1 cellular context compared by ENCODE assay signal in the genomic region with DNA sequence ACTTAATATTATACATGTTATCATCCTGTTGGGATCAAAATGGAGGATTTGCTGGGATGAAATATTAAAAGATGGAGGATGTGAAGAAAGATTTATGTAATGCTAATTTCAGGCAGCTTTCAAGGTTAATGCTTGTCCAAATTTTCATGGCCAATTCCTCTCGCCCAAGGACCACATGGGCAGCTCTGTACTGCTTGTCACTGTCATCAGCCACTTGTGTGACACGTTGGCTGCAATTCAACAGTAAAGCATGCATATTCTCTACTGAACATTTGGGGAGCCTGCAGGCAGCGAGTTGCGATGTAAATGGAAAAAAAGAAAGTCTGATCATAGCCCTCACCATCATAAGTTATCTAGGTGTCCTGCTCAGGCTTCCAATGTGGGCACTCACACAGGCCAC.
TF ChIP-seq lines count a peak whose summit lies in the region.

No MANE protein-coding gene starts in this region.

TF ChIP-seq in GM23338, 12 proteins besides CTCF, POLR2A, EP300 and RAD21 (continued from another document):
- TF ChIP-seq, protein P1, sequence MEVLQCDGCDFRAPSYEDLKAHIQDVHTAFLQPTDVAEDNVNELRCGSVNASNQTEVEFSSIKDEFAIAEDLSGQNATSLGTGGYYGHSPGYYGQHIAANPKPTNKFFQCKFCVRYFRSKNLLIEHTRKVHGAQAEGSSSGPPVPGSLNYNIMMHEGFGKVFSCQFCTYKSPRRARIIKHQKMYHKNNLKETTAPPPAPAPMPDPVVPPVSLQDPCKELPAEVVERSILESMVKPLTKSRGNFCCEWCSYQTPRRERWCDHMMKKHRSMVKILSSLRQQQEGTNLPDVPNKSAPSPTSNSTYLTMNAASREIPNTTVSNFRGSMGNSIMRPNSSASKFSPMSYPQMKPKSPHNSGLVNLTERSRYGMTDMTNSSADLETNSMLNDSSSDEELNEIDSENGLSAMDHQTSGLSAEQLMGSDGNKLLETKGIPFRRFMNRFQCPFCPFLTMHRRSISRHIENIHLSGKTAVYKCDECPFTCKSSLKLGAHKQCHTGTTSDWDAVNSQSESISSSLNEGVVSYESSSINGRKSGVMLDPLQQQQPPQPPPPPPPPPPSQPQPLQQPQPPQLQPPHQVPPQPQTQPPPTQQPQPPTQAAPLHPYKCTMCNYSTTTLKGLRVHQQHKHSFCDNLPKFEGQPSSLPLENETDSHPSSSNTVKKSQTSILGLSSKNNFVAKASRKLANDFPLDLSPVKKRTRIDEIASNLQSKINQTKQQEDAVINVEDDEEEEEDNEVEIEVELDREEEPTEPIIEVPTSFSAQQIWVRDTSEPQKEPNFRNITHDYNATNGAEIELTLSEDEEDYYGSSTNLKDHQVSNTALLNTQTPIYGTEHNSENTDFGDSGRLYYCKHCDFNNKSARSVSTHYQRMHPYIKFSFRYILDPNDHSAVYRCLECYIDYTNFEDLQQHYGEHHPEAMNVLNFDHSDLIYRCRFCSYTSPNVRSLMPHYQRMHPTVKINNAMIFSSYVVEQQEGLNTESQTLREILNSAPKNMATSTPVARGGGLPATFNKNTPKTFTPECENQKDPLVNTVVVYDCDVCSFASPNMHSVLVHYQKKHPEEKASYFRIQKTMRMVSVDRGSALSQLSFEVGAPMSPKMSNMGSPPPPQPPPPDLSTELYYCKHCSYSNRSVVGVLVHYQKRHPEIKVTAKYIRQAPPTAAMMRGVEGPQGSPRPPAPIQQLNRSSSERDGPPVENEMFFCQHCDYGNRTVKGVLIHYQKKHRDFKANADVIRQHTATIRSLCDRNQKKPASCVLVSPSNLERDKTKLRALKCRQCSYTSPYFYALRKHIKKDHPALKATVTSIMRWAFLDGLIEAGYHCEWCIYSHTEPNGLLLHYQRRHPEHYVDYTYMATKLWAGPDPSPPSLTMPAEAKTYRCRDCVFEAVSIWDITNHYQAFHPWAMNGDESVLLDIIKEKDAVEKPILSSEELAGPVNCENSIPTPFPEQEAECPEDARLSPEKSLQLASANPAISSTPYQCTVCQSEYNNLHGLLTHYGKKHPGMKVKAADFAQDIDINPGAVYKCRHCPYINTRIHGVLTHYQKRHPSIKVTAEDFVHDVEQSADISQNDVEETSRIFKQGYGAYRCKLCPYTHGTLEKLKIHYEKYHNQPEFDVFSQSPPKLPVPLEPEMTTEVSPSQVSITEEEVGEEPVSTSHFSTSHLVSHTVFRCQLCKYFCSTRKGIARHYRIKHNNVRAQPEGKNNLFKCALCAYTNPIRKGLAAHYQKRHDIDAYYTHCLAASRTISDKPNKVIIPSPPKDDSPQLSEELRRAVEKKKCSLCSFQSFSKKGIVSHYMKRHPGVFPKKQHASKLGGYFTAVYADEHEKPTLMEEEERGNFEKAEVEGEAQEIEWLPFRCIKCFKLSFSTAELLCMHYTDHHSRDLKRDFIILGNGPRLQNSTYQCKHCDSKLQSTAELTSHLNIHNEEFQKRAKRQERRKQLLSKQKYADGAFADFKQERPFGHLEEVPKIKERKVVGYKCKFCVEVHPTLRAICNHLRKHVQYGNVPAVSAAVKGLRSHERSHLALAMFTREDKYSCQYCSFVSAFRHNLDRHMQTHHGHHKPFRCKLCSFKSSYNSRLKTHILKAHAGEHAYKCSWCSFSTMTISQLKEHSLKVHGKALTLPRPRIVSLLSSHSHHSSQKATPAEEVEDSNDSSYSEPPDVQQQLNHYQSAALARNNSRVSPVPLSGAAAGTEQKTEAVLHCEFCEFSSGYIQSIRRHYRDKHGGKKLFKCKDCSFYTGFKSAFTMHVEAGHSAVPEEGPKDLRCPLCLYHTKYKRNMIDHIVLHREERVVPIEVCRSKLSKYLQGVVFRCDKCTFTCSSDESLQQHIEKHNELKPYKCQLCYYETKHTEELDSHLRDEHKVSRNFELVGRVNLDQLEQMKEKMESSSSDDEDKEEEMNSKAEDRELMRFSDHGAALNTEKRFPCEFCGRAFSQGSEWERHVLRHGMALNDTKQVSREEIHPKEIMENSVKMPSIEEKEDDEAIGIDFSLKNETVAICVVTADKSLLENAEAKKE (CRISPR knock-in tag; IDR thresholded peaks at IDR 0.05) = no peak
- TF ChIP-seq NANOG (IDR thresholded peaks at IDR 0.05; ENCODE audit: borderline replicate concordance) = no peak
